19 cellular contexts compared by ENCODE assay signal in genomic region chr2:137942037-137942784, GRCh38. TPM values are rescaled to one million over a fixed set of nuclear protein-coding genes. Genes with fewer than 3 reads are reported as not detected.
A peak's percentile ranks its signal among the peaks of the same experiment; 100 is the strongest.
DNase-seq lines count a peak whose midpoint lies in the region; ATAC-seq and TF ChIP-seq lines count a peak whose summit lies in the region.
"Had no signal": no experiment of that assay in that cellular context is flagged by ENCODE, and none has a peak within 500 bp of the region (broad histone marks: within the 10 kb centered on the region; RNA-seq: fewer than 3 reads in every experiment).

No MANE protein-coding gene starts in this region.

- H3K9me3 ChIP-seq in right lobe of liver: no peaks in the 10 kb centered on the region
- H3K9me3 ChIP-seq in CD8-positive, alpha-beta memory T cell (ENCODE audit: low read length): no peaks in the 10 kb centered on the region
- no peaks in the 10 kb centered on the region for H3K9me3 ChIP-seq in neuronal stem cell (replicated peaks in 1 of 2; ENCODE audit: control insufficient read depth in 2 of 2, insufficient read depth in 1 of 2, low read depth in 1 of 2, low read length in 2 of 2)
- H3K9me3 ChIP-seq: MG63 had no signal

- H2AFZ ChIP-seq in neuronal stem cell (ENCODE audit: low read length): no peak overlapping the region

- no peaks in the 10 kb centered on the region for H3K27me3 Mint-ChIP-seq in progenitor cell of endocrine pancreas
- H3K27me3 Mint-ChIP-seq in CD8-positive, alpha-beta memory T cell: peaks cover 0 to 4% of the 10 kb centered on the region in 2 donors

- H3K23ac ChIP-seq in neuronal stem cell (ENCODE audit: low read depth, low read length, poor library complexity): no peak overlapping the region

- no peak overlapping the region for H2BK12ac ChIP-seq in neuronal stem cell (ENCODE audit: low read length)

- H3K27me3 ChIP-seq in right lobe of liver (no peaks in the 10 kb centered on the region), neuronal stem cell (ENCODE audit: control insufficient read depth in 3 of 3, insufficient read depth in 3 of 3, low read depth in 1 of 3, low read length in 3 of 3) (no peaks in the 10 kb centered on the region)
- H3K27me3 ChIP-seq in CD8-positive, alpha-beta memory T cell (ENCODE audit: insufficient read depth, low read length, poor library complexity, severe bottlenecking): no peaks in the 10 kb centered on the region
- H3K27me3 ChIP-seq: MG63 had no signal

- no peaks in the 10 kb centered on the region for H3K79me1 ChIP-seq in neuronal stem cell (ENCODE audit: low read depth, low read length)

- H3K4me3 Mint-ChIP-seq in progenitor cell of endocrine pancreas (ENCODE audit: low read depth): no peak overlapping the region
- no peak overlapping the region for H3K4me3 Mint-ChIP-seq in CD8-positive, alpha-beta memory T cell

- DNase-seq in NCI-H146 (lab: John Stamatoyannopoulos, UW) (peak; percentile 40), NCI-H146 treated with DMSO at 0.1 percent for 48 hours (lab: John Stamatoyannopoulos, UW; ENCODE audit: unreplicated experiment) (no peak), right lobe of liver (peak in 1 of 3 donors; percentile 19), progenitor cell of endocrine pancreas (ENCODE audit: low spot score, unreplicated experiment) (no peak), epidermal melanocyte (ENCODE audit: insufficient read length, low spot score) (no peak), neuronal stem cell (ENCODE audit: low spot score) (no peak)
- DNase-seq in CD8-positive, alpha-beta memory T cell: no peak
- DNase-seq: COR-L47, DND-41, GOT3, MG63, NCI-H1092 treated with DMSO at 0.1 percent for 48 hours, NCI-H2029 treated with DMSO at 0.1 percent for 48 hours, NCI-H226 had no signal

- 20% methylated on average over 3 of the region's 3 CpGs for WGBS in right lobe of liver (ENCODE audit: insufficient coverage, low coverage, low lambda C conversion rate, missing lambda C conversion rate)
- no CpG with 5 or more reads among the region's 3 CpGs for WGBS in neuronal stem cell (ENCODE audit: extremely low coverage in 2 of 2, insufficient read length in 2 of 2, insufficient replicate concordance in 1 of 2), 2 donors

- no peak overlapping the region for H3K9ac ChIP-seq in neuronal stem cell (ENCODE audit: low read depth, low read length, poor library complexity)
- H3K9ac ChIP-seq: KMS-11 had no signal

- peak overlapping the region; percentile 44 to 76 (median 70) for H3K27ac ChIP-seq in right lobe of liver
- H3K27ac ChIP-seq in CD8-positive, alpha-beta memory T cell (ENCODE audit: low read depth, low read length): no peak overlapping the region
- H3K27ac ChIP-seq in neuronal stem cell (replicated peaks; ENCODE audit: low read length): no peak overlapping the region
- H3K27ac ChIP-seq: C4-2B, KMS-11 had no signal

- no peak for TF ChIP-seq CTCF in right lobe of liver (IDR thresholded peaks at IDR 0.05)
- no peak for TF ChIP-seq CTCF in progenitor cell of endocrine pancreas (IDR thresholded peaks at IDR 0.05; ENCODE audit: unreplicated experiment)

- no peaks in the 10 kb centered on the region for H3K36me3 ChIP-seq in right lobe of liver
- H3K36me3 ChIP-seq in CD8-positive, alpha-beta memory T cell (ENCODE audit: insufficient read depth, low read length): no peaks in the 10 kb centered on the region
- no peaks in the 10 kb centered on the region for H3K36me3 ChIP-seq in neuronal stem cell (replicated peaks in 1 of 2; ENCODE audit: control insufficient read depth in 2 of 2, insufficient read depth in 2 of 2, low read length in 2 of 2)
- H3K36me3 ChIP-seq: MG63 had no signal

- H2BK15ac ChIP-seq in neuronal stem cell (ENCODE audit: low read length): no peak overlapping the region

- H3K4me1 Mint-ChIP-seq in progenitor cell of endocrine pancreas (ENCODE audit: low read depth): peaks cover 53% of the 10 kb centered on the region
- no peaks in the 10 kb centered on the region for H3K4me1 Mint-ChIP-seq in CD8-positive, alpha-beta memory T cell

- H3K4me1 ChIP-seq in right lobe of liver: peaks cover 0 to 56% (median 9%) of the 10 kb centered on the region in 4 donors
- no peaks in the 10 kb centered on the region for H3K4me1 ChIP-seq in CD8-positive, alpha-beta memory T cell (ENCODE audit: insufficient read depth, low read length)
- peaks cover 0 to 8% of the 10 kb centered on the region in 2 donors for H3K4me1 ChIP-seq in neuronal stem cell (ENCODE audit: control insufficient read depth in 2 of 2, insufficient read depth in 1 of 2, low read depth in 1 of 2, low read length in 2 of 2)

- POLR2A ChIA-PET in CD8-positive, alpha-beta memory T cell (lab: Charles Lee): no interaction called here

- no peak overlapping the region for H4K91ac ChIP-seq in neuronal stem cell (ENCODE audit: low read depth, low read length, poor library complexity)

- H2BK5ac ChIP-seq in neuronal stem cell (ENCODE audit: low read length): no peak overlapping the region

- no peak overlapping the region for H3K14ac ChIP-seq in neuronal stem cell (ENCODE audit: low read length)

- ATAC-seq in SK-N-SH treated with all-trans-retinoic acid at 6 μM for 48 hours: peak; percentile 50
- peak; percentile 34 to 62 (median 42) for ATAC-seq in right lobe of liver
- ATAC-seq: Panc1, Right ventricle myocardium inferior had no signal

- no peaks in the 10 kb centered on the region for H3K9me3 Mint-ChIP-seq in progenitor cell of endocrine pancreas (ENCODE audit: low read depth)
- no peaks in the 10 kb centered on the region for H3K9me3 Mint-ChIP-seq in CD8-positive, alpha-beta memory T cell

- no peak overlapping the region for H3K18ac ChIP-seq in neuronal stem cell (ENCODE audit: low read length)

- H3K27ac Mint-ChIP-seq in progenitor cell of endocrine pancreas: peak overlapping the region; percentile 47
- H3K27ac Mint-ChIP-seq in CD8-positive, alpha-beta memory T cell: no peak overlapping the region

- H2BK120ac ChIP-seq in neuronal stem cell (ENCODE audit: low read depth, low read length): no peak overlapping the region

- intact Hi-C loops in right lobe of liver (cut with DNase I): no loop called here

- H4K8ac ChIP-seq in neuronal stem cell (ENCODE audit: low read depth, low read length): no peak overlapping the region

- H3K4me3 ChIP-seq in right lobe of liver: peak overlapping the region; percentile 25 to 51 (median 40)
- H3K4me3 ChIP-seq in CD8-positive, alpha-beta memory T cell (ENCODE audit: low read length): no peak overlapping the region
- no peak overlapping the region for H3K4me3 ChIP-seq in neuronal stem cell (ENCODE audit: low read length in 2 of 2)
- H3K4me3 ChIP-seq: MG63 had no signal

- no peak overlapping the region for H2AK5ac ChIP-seq in neuronal stem cell (ENCODE audit: low read depth, low read length)

- CTCF ChIA-PET in CD8-positive, alpha-beta memory T cell (lab: Charles Lee): interaction anchor here (1.0 kb wide), 1 partner anchor 9 kb away, joined by 3 read pairs; no protein-coding TSS in a partner anchor

- H3K4me2 ChIP-seq in neuronal stem cell (ENCODE audit: insufficient read depth, low read length, poor library complexity, severe bottlenecking): no peak overlapping the region
- H3K4me2 ChIP-seq: KMS-11 had no signal

- no peak for TF ChIP-seq POLR2A in right lobe of liver (IDR thresholded peaks at IDR 0.05)

- no peak overlapping the region for H3K4ac ChIP-seq in neuronal stem cell (ENCODE audit: low read length)

- no peaks in the 10 kb centered on the region for H3K36me3 Mint-ChIP-seq in progenitor cell of endocrine pancreas (ENCODE audit: insufficient read depth)
- no peaks in the 10 kb centered on the region for H3K36me3 Mint-ChIP-seq in CD8-positive, alpha-beta memory T cell

TF ChIP-seq in SK-N-SH treated with all-trans-retinoic acid at 6 μM for 48 hours, 23 proteins besides CTCF, POLR2A, EP300 and RAD21:
- TF ChIP-seq BACH2 (CRISPR knock-in tag; IDR thresholded peaks at IDR 0.05; ENCODE audit: borderline replicate concordance) (no peak), ISL1 (CRISPR knock-in tag; IDR thresholded peaks at IDR 0.05) (peak; percentile 76)

RNA-seq across cellular contexts. Expression of gene HNMT, which starts 22.1 kb away (rescaled TPM):
- total RNA-seq in right lobe of liver (100 to 1,000 TPM in 1 of 6 experiments, 10 to 100 TPM in 5; 47.2 to 101 (median 59.8) TPM), progenitor cell of endocrine pancreas (16.8 and 17.6 TPM in 2 replicates)
- total RNA-seq in CD8-positive, alpha-beta memory T cell: under 1 TPM; 0.61 to 0.78 TPM
- polyA plus RNA-seq in CD8-positive, alpha-beta memory T cell: not detected
- 4.9 TPM for polyA plus RNA-seq in neuronal stem cell (2013, experiment 1 of 2)
- 4.1 TPM for polyA plus RNA-seq in neuronal stem cell (2013, experiment 2 of 2)

Comparison
In these comparisons a context has a peak if more than half of its experiments do, and no peak if none do; other contexts are left out.
1. H3K27ac ChIP-seq: peak in right lobe of liver (3 of 3); none in CD8-positive, alpha-beta memory T cell (single experiment) and neuronal stem cell (single experiment).
2. H3K4me3 ChIP-seq: peak in right lobe of liver (3 of 3); none in CD8-positive, alpha-beta memory T cell (single experiment) and neuronal stem cell (0 of 2).
3. RNA of gene HNMT, which starts 22.1 kb away (total RNA-seq): 47.2 to 101 TPM in right lobe of liver and 16.8 to 17.6 TPM in progenitor cell of endocrine pancreas; 0.61 to 0.78 TPM in CD8-positive, alpha-beta memory T cell; every median in the first group is over 10 times any median in the second.